ENCODE assay signal across 27 cellular contexts in the genomic region with DNA sequence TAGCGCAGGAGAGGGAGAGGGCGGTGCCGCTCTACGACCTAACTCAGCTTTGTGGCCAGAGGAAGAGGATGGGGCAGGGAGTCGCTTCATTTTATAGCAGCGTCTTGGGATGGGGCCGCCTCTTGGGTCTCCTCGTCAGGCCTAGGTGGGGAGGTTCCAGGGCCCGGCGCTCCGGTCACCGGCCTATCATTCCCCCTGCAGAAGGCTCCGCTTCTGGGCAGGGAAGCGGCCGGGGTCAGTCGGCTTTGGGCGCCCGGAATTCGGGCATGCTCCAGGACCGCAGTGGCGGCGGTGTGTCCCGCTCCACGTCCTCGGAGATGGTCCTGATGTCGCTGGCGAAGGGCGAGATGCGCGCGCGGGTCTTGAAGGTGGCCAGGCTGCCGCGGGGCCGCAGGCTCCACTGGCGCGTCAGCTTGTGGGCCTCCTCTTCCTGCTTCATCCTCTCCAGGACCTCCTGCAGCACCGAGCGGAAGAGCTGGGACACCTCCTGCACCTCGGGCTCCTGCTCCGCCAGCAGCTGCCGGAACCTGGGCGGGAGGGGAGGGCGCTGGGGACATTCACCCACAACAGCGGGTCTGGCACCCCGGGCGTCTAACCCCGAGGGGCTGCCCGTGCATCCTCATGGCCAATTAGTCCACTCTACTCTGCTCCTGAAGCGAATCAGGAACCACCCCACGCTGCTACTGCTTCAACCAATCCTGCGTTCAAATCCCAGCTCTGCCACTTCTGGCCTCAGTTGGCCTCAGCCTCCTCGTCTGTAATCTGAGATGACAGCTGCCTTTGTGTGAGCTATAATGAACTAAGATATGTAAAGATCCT. TPM values are rescaled to one million over a fixed set of nuclear protein-coding genes. Genes with fewer than 3 reads are reported as not detected.
DNase-seq lines count a peak whose midpoint lies in the region; ATAC-seq and TF ChIP-seq lines count a peak whose summit lies in the region.
"Had no signal": no experiment of that assay in that cellular context is flagged by ENCODE, and none has a peak within 500 bp of the region (broad histone marks: within the 10 kb centered on the region; RNA-seq: fewer than 3 reads in every experiment).

No MANE protein-coding gene starts in this region.

- no peak for TF ChIP-seq POLR2A in upper lobe of left lung (IDR thresholded peaks at IDR 0.05)

- H3K4me1 Mint-ChIP-seq in activated CD8-positive, alpha-beta T cell treated with anti-CD3 and anti-CD28 coated beads, Interleukin-2, amount 10 ng/mL, durations not matched to agents 7 days and 5 days (ENCODE audit: low read depth), result no peaks in the 10 kb centered on the region
- no peaks in the 10 kb centered on the region for H3K4me1 Mint-ChIP-seq in activated CD8-positive, alpha-beta T cell treated with anti-CD3 and anti-CD28 coated beads for 36 hours (ENCODE audit: low read depth)
- H3K4me1 Mint-ChIP-seq: IgD-negative memory B cell had no signal

- POLR2A ChIA-PET in activated CD8-positive, alpha-beta T cell treated with anti-CD3 and anti-CD28 coated beads, Interleukin-2, amount 10 ng/mL, durations not matched to agents 7 days and 5 days (lab: Charles Lee), result interaction anchor here (1.4 to 1.7 kb wide), 2 partner anchors 17 to 156 kb away, joined by 3 to 5 read pairs; no protein-coding TSS in a partner anchor
- POLR2A ChIA-PET in activated CD8-positive, alpha-beta T cell treated with anti-CD3 and anti-CD28 coated beads for 36 hours (lab: Charles Lee), result no interaction called here

- H3K9me3 Mint-ChIP-seq in activated CD8-positive, alpha-beta T cell treated with anti-CD3 and anti-CD28 coated beads, Interleukin-2, amount 10 ng/mL, durations not matched to agents 7 days and 5 days (ENCODE audit: insufficient read depth), result no peaks in the 10 kb centered on the region
- H3K9me3 Mint-ChIP-seq in activated CD8-positive, alpha-beta T cell treated with anti-CD3 and anti-CD28 coated beads for 36 hours, result no peaks in the 10 kb centered on the region
- H3K9me3 Mint-ChIP-seq: CD4-positive, alpha-beta memory T cell; IgD-negative memory B cell had no signal

- H3K4me3 ChIP-seq in upper lobe of left lung, result no peak overlapping the region
- H3K4me3 ChIP-seq: BLaER1, GM23248 had no signal

- DNase-seq in activated CD8-positive, alpha-beta T cell treated with anti-CD3 and anti-CD28 coated beads, Interleukin-2, amount 10 ng/mL, durations not matched to agents 7 days and 5 days, result peak; percentile 17
- no peak for DNase-seq in activated CD8-positive, alpha-beta T cell treated with anti-CD3 and anti-CD28 coated beads for 36 hours
- peak; percentile 20 for DNase-seq in dermis blood vessel endothelial cell
- DNase-seq in mesenteric fat pad (ENCODE audit: low spot score), result peak; percentile 88
- peak; percentile 17 to 76 for DNase-seq in upper lobe of left lung
- DNase-seq in KG1 (lab: John Stamatoyannopoulos, UW), result no peak
- DNase-seq: ACHN; Caco-2; CD4-positive, alpha-beta memory T cell; DMS 273 treated with DMSO at 0.1 percent for 48 hours; DMS79 treated with DMSO at 0.1 percent for 48 hours; GM23248; Kasumi-1; NCI-H1417; NCI-H1694 treated with DMSO at 0.1 percent for 48 hours; NCI-H2081 treated with DMSO at 0.1 percent for 48 hours; NCI-H446 treated with DMSO at 0.1 percent for 48 hours; NCI-H526 treated with DMSO at 0.1 percent for 48 hours; SHP77 had no signal

- H3K27me3 Mint-ChIP-seq in activated CD8-positive, alpha-beta T cell treated with anti-CD3 and anti-CD28 coated beads, Interleukin-2, amount 10 ng/mL, durations not matched to agents 7 days and 5 days (ENCODE audit: low read depth), result peaks cover 30% of the 10 kb centered on the region
- H3K27me3 Mint-ChIP-seq in activated CD8-positive, alpha-beta T cell treated with anti-CD3 and anti-CD28 coated beads for 36 hours, result peaks cover 15% of the 10 kb centered on the region

- no peaks in the 10 kb centered on the region for H3K36me3 ChIP-seq in upper lobe of left lung
- H3K36me3 ChIP-seq: BLaER1 had no signal

- intact Hi-C loops in activated CD8-positive, alpha-beta T cell treated with anti-CD3 and anti-CD28 coated beads for 36 hours (cut with micrococcal nuclease), result no loop called here

- 47 to 59% methylated on average over 25 to 40 of the region's 53 CpGs for WGBS in upper lobe of left lung, 2 donors

- H3K4me3 Mint-ChIP-seq in activated CD8-positive, alpha-beta T cell treated with anti-CD3 and anti-CD28 coated beads, Interleukin-2, amount 10 ng/mL, durations not matched to agents 7 days and 5 days, result no peak overlapping the region
- no peak overlapping the region for H3K4me3 Mint-ChIP-seq in activated CD8-positive, alpha-beta T cell treated with anti-CD3 and anti-CD28 coated beads for 36 hours
- H3K4me3 Mint-ChIP-seq: CD4-positive, alpha-beta memory T cell; IgD-negative memory B cell had no signal

- peaks cover 0 to 9% (median 2%) of the 10 kb centered on the region in 4 donors for H3K27me3 ChIP-seq in upper lobe of left lung
- H3K27me3 ChIP-seq: BLaER1 had no signal

- ATAC-seq in activated CD8-positive, alpha-beta T cell treated with anti-CD3 and anti-CD28 coated beads, Interleukin-2, amount 10 ng/mL, durations not matched to agents 7 days and 5 days, result no peak
- no peak for ATAC-seq in activated CD8-positive, alpha-beta T cell treated with anti-CD3 and anti-CD28 coated beads for 36 hours
- ATAC-seq in upper lobe of left lung (ENCODE audit: low FRiP score in 2 of 2) (no peak), HG02798 (IDR thresholded peaks at IDR 0.05; ENCODE audit: poor library complexity, unreplicated experiment) (no peak), GM19397 (IDR thresholded peaks at IDR 0.05; ENCODE audit: unreplicated experiment) (no peak)
- ATAC-seq: HCT116 had no signal

- no peak for TF ChIP-seq CTCF in activated CD8-positive, alpha-beta T cell treated with anti-CD3 and anti-CD28 coated beads for 36 hours (IDR thresholded peaks at IDR 0.05)
- TF ChIP-seq CTCF in upper lobe of left lung (IDR thresholded peaks at IDR 0.05), result no peak

- no peak overlapping the region for H3K27ac Mint-ChIP-seq in activated CD8-positive, alpha-beta T cell treated with anti-CD3 and anti-CD28 coated beads, Interleukin-2, amount 10 ng/mL, durations not matched to agents 7 days and 5 days
- no peak overlapping the region for H3K27ac Mint-ChIP-seq in activated CD8-positive, alpha-beta T cell treated with anti-CD3 and anti-CD28 coated beads for 36 hours

- no peak overlapping the region for H3K27ac ChIP-seq in upper lobe of left lung
- H3K27ac ChIP-seq: 22Rv1, BLaER1, GM23248 had no signal

- H3K4me1 ChIP-seq in upper lobe of left lung, result no peaks in the 10 kb centered on the region
- H3K4me1 ChIP-seq: BLaER1, Caco-2 had no signal

- no peaks in the 10 kb centered on the region for H3K36me3 Mint-ChIP-seq in activated CD8-positive, alpha-beta T cell treated with anti-CD3 and anti-CD28 coated beads, Interleukin-2, amount 10 ng/mL, durations not matched to agents 7 days and 5 days (ENCODE audit: low read depth)
- no peaks in the 10 kb centered on the region for H3K36me3 Mint-ChIP-seq in activated CD8-positive, alpha-beta T cell treated with anti-CD3 and anti-CD28 coated beads for 36 hours (ENCODE audit: low read depth)
- H3K36me3 Mint-ChIP-seq: CD4-positive, alpha-beta memory T cell; IgD-negative memory B cell had no signal

- H3K9me3 ChIP-seq in upper lobe of left lung, result no peaks in the 10 kb centered on the region
- H3K9me3 ChIP-seq: BLaER1, Caco-2 had no signal

- no peak for TF ChIP-seq EP300 in upper lobe of left lung (IDR thresholded peaks at IDR 0.05)

- CTCF ChIA-PET in activated CD8-positive, alpha-beta T cell treated with anti-CD3 and anti-CD28 coated beads, Interleukin-2, amount 10 ng/mL, durations not matched to agents 7 days and 5 days (lab: Charles Lee), result interaction anchor here (1.2 to 5.3 kb wide), 8 partner anchors 9 to 176 kb away, joined by 4 to 43 read pairs (median 10); a partner anchor contains a TSS
- CTCF ChIA-PET in activated CD8-positive, alpha-beta T cell treated with anti-CD3 and anti-CD28 coated beads for 36 hours (lab: Charles Lee), result interaction anchor here (0.6 to 5.8 kb wide), 6 partner anchors 8 to 175 kb away, joined by 3 to 46 read pairs (median 16); no protein-coding TSS in a partner anchor

RNA-seq across cellular contexts. Expression of a gene that starts 13.0 kb away (rescaled TPM):
- not detected for total RNA-seq in activated CD8-positive, alpha-beta T cell treated with anti-CD3 and anti-CD28 coated beads, Interleukin-2, amount 10 ng/mL, durations not matched to agents 7 days and 5 days
- total RNA-seq in activated CD8-positive, alpha-beta T cell treated with anti-CD3 and anti-CD28 coated beads for 36 hours, result not detected
- total RNA-seq in dermis blood vessel endothelial cell (not detected in 2 replicates), mesenteric fat pad (0.19 TPM), upper lobe of left lung (under 1 TPM in 4 of 6 donors, not detected in 2; 0.14 to 0.37 (median 0.17) TPM)
- total RNA-seq: Caco-2; CD4-positive, alpha-beta memory T cell; GM23248; MCF 10A; RPMI7951 had no signal

Comparison
In these comparisons a context has a peak if more than half of its experiments do, and no peak if none do; other contexts are left out.
1. DNase-seq: peak in activated CD8-positive, alpha-beta T cell treated with anti-CD3 and anti-CD28 coated beads, Interleukin-2, amount 10 ng/mL, durations not matched to agents 7 days and 5 days (single experiment), dermis blood vessel endothelial cell (single experiment), mesenteric fat pad (single experiment) and upper lobe of left lung (2 of 2); none in activated CD8-positive, alpha-beta T cell treated with anti-CD3 and anti-CD28 coated beads for 36 hours (single experiment) and KG1 (single experiment).